8 cellular contexts compared by ENCODE assay signal in genomic region chr5:167723254-167723871, GRCh38.
DNase-seq lines count a peak whose midpoint lies in the region; ATAC-seq and TF ChIP-seq lines count a peak whose summit lies in the region.

No MANE protein-coding gene starts in this region.

- DNase-seq in NCI-H1417 (lab: John Stamatoyannopoulos, UW) (peak; percentile 63 to 84 (median 78)), NCI-H1417 treated with DMSO at 0.1 percent for 48 hours (lab: John Stamatoyannopoulos, UW) (no peak), MV-4-11 (lab: John Stamatoyannopoulos, UW) (peak; percentile 53), SW 1271 (lab: John Stamatoyannopoulos, UW) (peak; percentile 52 to 81), amniotic epithelial cell (ENCODE audit: low read depth) (peak; percentile 71), left ventricle myocardium inferior (peak; percentile 58), retina (peak; percentile 86)

- no peak overlapping the region for H3K27ac ChIP-seq in left ventricle myocardium inferior (replicated peaks)

- H3K27me3 ChIP-seq in left ventricle myocardium inferior (ENCODE audit: low read depth) = no peaks in the 10 kb centered on the region

- H3K4me3 ChIP-seq in left ventricle myocardium inferior = no peak overlapping the region

- peaks cover 3% of the 10 kb centered on the region for H3K4me1 ChIP-seq in left ventricle myocardium inferior

- H3K36me3 ChIP-seq in left ventricle myocardium inferior = no peaks in the 10 kb centered on the region

- intact Hi-C loops in left ventricle myocardium inferior (cut with micrococcal nuclease) = loop anchor here (5.0 kb wide), 1 partner anchor 494 kb away; no protein-coding TSS in a partner anchor

- peak; percentile 94 for TF ChIP-seq CTCF in left ventricle myocardium inferior (IDR thresholded peaks at IDR 0.05; ENCODE audit: borderline replicate concordance)

- ATAC-seq in HG02588 (IDR thresholded peaks at IDR 0.05; ENCODE audit: unreplicated experiment) = peak; percentile 96

- H3K9me3 ChIP-seq in left ventricle myocardium inferior (replicated peaks) = no peaks in the 10 kb centered on the region
